Comparison of ENCODE assay signal across 8 cellular contexts in the genomic region with DNA sequence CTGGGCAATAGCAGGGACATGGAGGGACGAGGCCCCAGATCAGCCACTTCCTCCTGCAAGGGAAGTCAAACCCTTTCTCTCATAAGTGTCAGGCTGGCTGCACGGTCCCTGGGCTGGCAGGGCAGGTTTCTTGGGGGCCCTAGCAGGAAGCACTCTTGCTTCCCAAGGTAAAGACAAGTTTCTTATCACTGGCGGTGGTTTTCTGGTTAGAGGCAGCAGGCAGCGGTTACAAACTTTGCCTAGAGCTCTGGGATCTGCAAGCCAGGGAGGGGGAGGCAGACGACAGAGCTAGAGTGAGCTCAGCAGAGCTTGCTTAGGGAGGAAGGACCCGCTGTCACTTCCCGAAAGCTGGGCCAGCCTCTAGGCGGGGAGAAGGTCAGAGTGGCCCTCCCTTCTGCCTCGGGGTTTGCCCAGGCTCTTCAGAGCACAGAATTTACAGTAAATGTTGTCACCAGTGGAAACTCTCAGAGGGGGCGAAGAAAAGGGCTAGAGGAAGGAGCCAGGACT. TPM values are rescaled to one million over a fixed set of nuclear protein-coding genes. Genes with fewer than 3 reads are reported as not detected.
DNase-seq lines count a peak whose midpoint lies in the region; ATAC-seq and TF ChIP-seq lines count a peak whose summit lies in the region.

No MANE protein-coding gene starts in this region.

- peak; percentile 89 for ATAC-seq in activated CD8-positive, alpha-beta T cell treated with anti-CD3 and anti-CD28 coated beads for 36 hours
- ATAC-seq in sciatic nerve, result peak; percentile 83

- no peaks in the 10 kb centered on the region for H3K4me1 Mint-ChIP-seq in MCF 10A (ENCODE audit: insufficient read depth, unreplicated experiment)
- H3K4me1 Mint-ChIP-seq in activated CD8-positive, alpha-beta T cell treated with anti-CD3 and anti-CD28 coated beads for 36 hours (ENCODE audit: low read depth), result peaks cover 57% of the 10 kb centered on the region

- no peaks in the 10 kb centered on the region for H3K9me3 Mint-ChIP-seq in MCF 10A (ENCODE audit: unreplicated experiment)
- no peaks in the 10 kb centered on the region for H3K9me3 Mint-ChIP-seq in activated CD8-positive, alpha-beta T cell treated with anti-CD3 and anti-CD28 coated beads for 36 hours

- H3K27ac Mint-ChIP-seq in MCF 10A (ENCODE audit: low read depth, unreplicated experiment), result no peak overlapping the region
- H3K27ac Mint-ChIP-seq in activated CD8-positive, alpha-beta T cell treated with anti-CD3 and anti-CD28 coated beads for 36 hours, result peak overlapping the region; percentile 96

- no peaks in the 10 kb centered on the region for H3K36me3 Mint-ChIP-seq in MCF 10A (ENCODE audit: insufficient read depth, unreplicated experiment)
- peaks cover 51% of the 10 kb centered on the region for H3K36me3 Mint-ChIP-seq in activated CD8-positive, alpha-beta T cell treated with anti-CD3 and anti-CD28 coated beads for 36 hours (ENCODE audit: low read depth)

- intact Hi-C loops in MCF 10A (cut with micrococcal nuclease) (no loop called here), sciatic nerve (cut with DNase I) (no loop called here)
- intact Hi-C loops in activated CD8-positive, alpha-beta T cell treated with anti-CD3 and anti-CD28 coated beads for 36 hours (cut with micrococcal nuclease), result loop anchor here (2.0 kb wide), 1 partner anchor 20 kb away; a partner anchor contains a TSS

- in situ Hi-C loops in T47D (cut with HindIII; ENCODE audit: low pct_unique_long_range_greater_than_20kb, low sequenced_read_pairs), result no loop called here

- no peak overlapping the region for H3K4me3 Mint-ChIP-seq in MCF 10A (ENCODE audit: unreplicated experiment)
- peak overlapping the region; percentile 54 for H3K4me3 Mint-ChIP-seq in activated CD8-positive, alpha-beta T cell treated with anti-CD3 and anti-CD28 coated beads for 36 hours

- POLR2A ChIA-PET in MCF 10A (lab: Yijun Ruan, JAX), result no interaction called here
- POLR2A ChIA-PET in activated CD8-positive, alpha-beta T cell treated with anti-CD3 and anti-CD28 coated beads for 36 hours (lab: Charles Lee), result interaction anchor here (0.6 to 8.9 kb wide), 11 partner anchors 10 to 225 kb away, joined by 3 to 117 read pairs (median 4); a partner anchor contains a TSS

- TF ChIP-seq CTCF in MCF 10A (IDR thresholded peaks at IDR 0.05; ENCODE audit: unreplicated experiment) (no peak), fibroblast of mammary gland (conservative IDR thresholded peaks at IDR 0.05; ENCODE audit: control insufficient read depth, insufficient read depth, low read depth, low read length) (no peak)
- TF ChIP-seq CTCF in activated CD8-positive, alpha-beta T cell treated with anti-CD3 and anti-CD28 coated beads for 36 hours (IDR thresholded peaks at IDR 0.05), result no peak

- H3K27me3 Mint-ChIP-seq in MCF 10A (ENCODE audit: insufficient read depth, unreplicated experiment), result no peaks in the 10 kb centered on the region
- H3K27me3 Mint-ChIP-seq in activated CD8-positive, alpha-beta T cell treated with anti-CD3 and anti-CD28 coated beads for 36 hours, result no peaks in the 10 kb centered on the region

- BruUV-seq in MCF 10A (replicated peaks; lab: Mats Ljungman, UMichigan), result no TSS peak

- no peak overlapping the region for H3K4me3 ChIP-seq in fibroblast of mammary gland (ENCODE audit: control insufficient read depth, low read depth, low read length)

- CTCF ChIA-PET in MCF 10A (lab: Yijun Ruan, JAX), result interaction anchor here (0.6 to 1.6 kb wide), 4 partner anchors 11 to 25 kb away, joined by 3 to 6 read pairs (median 5); no protein-coding TSS in a partner anchor
- CTCF ChIA-PET in activated CD8-positive, alpha-beta T cell treated with anti-CD3 and anti-CD28 coated beads for 36 hours (lab: Charles Lee), result interaction anchor here (0.6 to 3.4 kb wide), 12 partner anchors 14 to 114 kb away, joined by 3 to 17 read pairs (median 4); a partner anchor contains a TSS

- peak; percentile 67 to 74 for DNase-seq in T47D (ENCODE audit: low read depth in 1 of 2, low spot score in 1 of 2)
- no peak for DNase-seq in MCF 10A (ENCODE audit: unreplicated experiment)
- DNase-seq in HuH-7.5 (ENCODE audit: low spot score), result peak; percentile 36
- peak; percentile 90 for DNase-seq in activated CD8-positive, alpha-beta T cell treated with anti-CD3 and anti-CD28 coated beads for 36 hours
- peak; percentile 15 for DNase-seq in fibroblast of mammary gland (ENCODE audit: low read depth)
- DNase-seq in sciatic nerve (ENCODE audit: low spot score), result peak; percentile 72
- DNase-seq in HK-2 (ENCODE audit: unreplicated experiment), result no peak
- no peak for DNase-seq in kidney tubule cell (ENCODE audit: low spot score)

RNA-seq across cellular contexts. Expression of a gene that starts 20.4 kb away (rescaled TPM):
- total RNA-seq in MCF 10A (2022) (not detected in 2 replicates), sciatic nerve (1.7 TPM)
- total RNA-seq in activated CD8-positive, alpha-beta T cell treated with anti-CD3 and anti-CD28 coated beads for 36 hours, result 10 to 100 TPM; 46.4 to 47.0 TPM

RNA-seq across cellular contexts. Expression of a gene that starts 35.8 kb away (rescaled TPM):
- 3.2 and 4.2 TPM in 2 replicates for total RNA-seq in MCF 10A (2022)
- 1 to 10 TPM in 1 of 2 experiments, under 1 TPM in 1; 0.50 to 4.4 TPM for total RNA-seq in activated CD8-positive, alpha-beta T cell treated with anti-CD3 and anti-CD28 coated beads for 36 hours
- total RNA-seq in sciatic nerve, result 56.4 TPM

Comparison
In these comparisons a context has a peak if more than half of its experiments do, and no peak if none do; other contexts are left out.
1. DNase-seq: peak in T47D (2 of 2), HuH-7.5 (single experiment), activated CD8-positive, alpha-beta T cell treated with anti-CD3 and anti-CD28 coated beads for 36 hours (single experiment), fibroblast of mammary gland (single experiment) and sciatic nerve (single experiment); none in MCF 10A (single experiment), HK-2 (single experiment) and kidney tubule cell (single experiment).
2. RNA of a gene that starts 20.4 kb away (total RNA-seq): 46.4 to 47.0 TPM in activated CD8-positive, alpha-beta T cell treated with anti-CD3 and anti-CD28 coated beads for 36 hours; 1.7 TPM in sciatic nerve (single experiment) and not detected in MCF 10A; every median in the first group is over 10 times any median in the second.
3. RNA of a gene that starts 35.8 kb away (total RNA-seq): 56.4 TPM in sciatic nerve (single experiment); 0.50 to 4.4 TPM in activated CD8-positive, alpha-beta T cell treated with anti-CD3 and anti-CD28 coated beads for 36 hours and 3.2 to 4.2 TPM in MCF 10A; every median in the first group is over 10 times any median in the second.